Comparison of ENCODE assay signal across 16 cellular contexts in genomic region chr5:68817696-68818695, GRCh38.
DNase-seq lines count a peak whose midpoint lies in the region; TF ChIP-seq lines count a peak whose summit lies in the region.
"Had no signal": no experiment of that assay in that cellular context is flagged by ENCODE, and none has a peak within 500 bp of the region (broad histone marks: within the 10 kb centered on the region; RNA-seq: fewer than 3 reads in every experiment).

No MANE protein-coding gene starts in this region.

- H3K27ac ChIP-seq in HUES48 (ENCODE audit: low read depth, low read length) (peak overlapping the region; percentile 6), cingulate gyrus (ENCODE audit: low read depth, low read length) (peak overlapping the region; percentile 89), layer of hippocampus (ENCODE audit: low read depth, low read length) (peak overlapping the region; percentile 69), mammary epithelial cell (ENCODE audit: insufficient read depth, low read depth, low read length) (no peak overlapping the region), coronary artery (no peak overlapping the region)
- H3K27ac ChIP-seq: left ventricle myocardium inferior had no signal

- H3K27me3 ChIP-seq in HUES48 (ENCODE audit: control insufficient read depth, insufficient read depth, low read length) (no peaks in the 10 kb centered on the region), layer of hippocampus (ENCODE audit: control insufficient read depth, insufficient read depth, low read length) (no peaks in the 10 kb centered on the region), mammary epithelial cell (ENCODE audit: insufficient read depth, low read length) (peaks cover 5% of the 10 kb centered on the region), HAP-1 (ENCODE audit: low read depth) (0 out of 2 replicates have a peak, but pooled peaks cover 5% of the 10 kb centered on the region)
- H3K27me3 ChIP-seq: breast epithelium had no signal

- no peaks in the 10 kb centered on the region for H4K20me1 ChIP-seq in mammary epithelial cell (ENCODE audit: insufficient read depth, low read length)

- no peak overlapping the region for H3K4me3 ChIP-seq in HUES48 (ENCODE audit: low read depth, low read length)
- no peak overlapping the region for H3K4me3 ChIP-seq in mammary epithelial cell (replicated peaks in 1 of 3; ENCODE audit: insufficient read depth in 1 of 3, low read depth in 2 of 3, low read length in 3 of 3)
- no peak overlapping the region for H3K4me3 ChIP-seq in coronary artery
- H3K4me3 ChIP-seq in HAP-1 = no peak overlapping the region
- H3K4me3 ChIP-seq: breast epithelium, left ventricle myocardium inferior, skin epidermis had no signal

- H3K79me2 ChIP-seq in mammary epithelial cell (ENCODE audit: insufficient read depth, low read length) = no peaks in the 10 kb centered on the region

- H3K9me3 ChIP-seq in HUES48 (ENCODE audit: control insufficient read depth, insufficient read depth, low read length) = no peaks in the 10 kb centered on the region
- H3K9me3 ChIP-seq in mammary epithelial cell (replicated peaks; ENCODE audit: insufficient read depth, low read length) = no peaks in the 10 kb centered on the region
- H3K9me3 ChIP-seq in HAP-1 = no peaks in the 10 kb centered on the region
- H3K9me3 ChIP-seq: breast epithelium, left ventricle myocardium inferior had no signal

- no peaks in the 10 kb centered on the region for H3K36me3 ChIP-seq in HUES48 (ENCODE audit: control insufficient read depth, insufficient read depth, low read length)
- no peaks in the 10 kb centered on the region for H3K36me3 ChIP-seq in mammary epithelial cell (ENCODE audit: insufficient read depth, low read length)
- H3K36me3 ChIP-seq in HAP-1 (replicated peaks) = no peaks in the 10 kb centered on the region
- H3K36me3 ChIP-seq: breast epithelium, left ventricle myocardium inferior had no signal

- dilution Hi-C loops in mammary epithelial cell (cut with HindIII; ENCODE audit: low sequenced_read_pairs) = no loop called here

- peak; percentile 59 for DNase-seq in AG08395 (ENCODE audit: low spot score)
- DNase-seq in NCI-H526 (lab: John Stamatoyannopoulos, UW) = no peak
- DNase-seq in mammary epithelial cell = no peak
- no peak for DNase-seq in coronary artery (ENCODE audit: low spot score)
- no peak for DNase-seq in HAP-1 (ENCODE audit: low spot score in 2 of 2)
- DNase-seq: activated naive CD4-positive, alpha-beta T cell; DMS53; left ventricle myocardium inferior; NCI-H1105 treated with DMSO at 0.1 percent for 48 hours; NCI-H345; PC-3 had no signal

- intact Hi-C loops in mammary epithelial cell (cut with micrococcal nuclease) = no loop called here

- 46% methylated on average over 11 of the region's 13 CpGs for WGBS in mammary epithelial cell (ENCODE audit: low coverage, missing lambda C conversion rate)

- no TSS peak for BruUV-seq in mammary epithelial cell (replicated peaks; lab: Mats Ljungman, UMichigan)

- no peak overlapping the region for H3K4me2 ChIP-seq in mammary epithelial cell (ENCODE audit: insufficient read depth, low read depth, low read length)

- H3K9ac ChIP-seq in HUES48 (ENCODE audit: low read depth, low read length) (no peak overlapping the region), mammary epithelial cell (ENCODE audit: insufficient read depth, low read length) (no peak overlapping the region)

- H3K4me1 ChIP-seq in HUES48 (ENCODE audit: control insufficient read depth, insufficient read depth, low read length) (peaks cover 22% of the 10 kb centered on the region), mammary epithelial cell (ENCODE audit: insufficient read depth, low read length) (no peaks in the 10 kb centered on the region), HAP-1 (no peaks in the 10 kb centered on the region)
- H3K4me1 ChIP-seq: left ventricle myocardium inferior had no signal

- in situ Hi-C loops in mammary epithelial cell (cut with MboI; ENCODE audit: low sequenced_read_pairs in 2 of 2) (no loop called here), HAP-1 (cut with MboI; ENCODE audit: low sequenced_read_pairs) (no loop called here)

- CTCF ChIA-PET in mammary epithelial cell (lab: Charles Lee; ENCODE audit: low non-redundant PET) = no interaction called here

- no peak for TF ChIP-seq CTCF in mammary epithelial cell (conservative IDR thresholded peaks at IDR 0.05 in 1 of 2, IDR thresholded peaks at IDR 0.05 in 1 of 2; ENCODE audit: extremely low read depth in 1 of 2, insufficient read depth in 1 of 2, low read depth in 1 of 2, low read length in 2 of 2)
- TF ChIP-seq CTCF in coronary artery (IDR thresholded peaks at IDR 0.05) = no peak

- H2AFZ ChIP-seq in mammary epithelial cell (ENCODE audit: low read depth, low read length) = no peak overlapping the region

Comparison
In these comparisons a context has a peak if more than half of its experiments do, and no peak if none do; other contexts are left out.
1. H3K27ac ChIP-seq: peak in HUES48 (single experiment), cingulate gyrus (single experiment) and layer of hippocampus (single experiment); none in mammary epithelial cell (single experiment) and coronary artery (0 of 2).